ENCODE assay signal across 8 cellular contexts in genomic region chr10:54906940-54907339, GRCh38.
"Had no signal": no experiment of that assay in that cellular context is flagged by ENCODE, and none has a peak within 500 bp of the region (broad histone marks: within the 10 kb centered on the region; RNA-seq: fewer than 3 reads in every experiment).

No MANE protein-coding gene starts in this region.

- H2AFZ ChIP-seq: GM23248 had no signal

- H3K4me1 Mint-ChIP-seq: IgD-negative memory B cell had no signal

- H3K27me3 Mint-ChIP-seq: IgD-negative memory B cell had no signal

- H3K4me1 ChIP-seq: HAP-1 had no signal

- H3K9me3 ChIP-seq: HAP-1 had no signal

- H3K36me3 ChIP-seq: HAP-1 had no signal

- DNase-seq: GM23248, H7, HFFc6, KG1 had no signal

- H3K4me3 ChIP-seq: GM23248, HAP-1 had no signal

- H3K4me3 Mint-ChIP-seq: HFFc6, IgD-negative memory B cell had no signal

- H3K27ac ChIP-seq: GM23248, HL-60 had no signal

- ATAC-seq: HCT116 had no signal

- H3K9ac ChIP-seq: GM23248 had no signal

- H3K36me3 Mint-ChIP-seq: IgD-negative memory B cell had no signal

- H3K27ac Mint-ChIP-seq: HFFc6, IgD-negative memory B cell had no signal
